Comparison of ENCODE assay signal across 12 cellular contexts in genomic region chr14:99118046-99118721, GRCh38.
DNase-seq lines count a peak whose midpoint lies in the region; ATAC-seq and TF ChIP-seq lines count a peak whose summit lies in the region.
"Had no signal": no experiment of that assay in that cellular context is flagged by ENCODE, and none has a peak within 500 bp of the region (broad histone marks: within the 10 kb centered on the region; RNA-seq: fewer than 3 reads in every experiment).

No MANE protein-coding gene starts in this region.

- peaks cover 7% of the 10 kb centered on the region for H3K27me3 Mint-ChIP-seq in GM23338 (ENCODE audit: insufficient read depth, low read depth, poor library complexity)
- no peaks in the 10 kb centered on the region for H3K27me3 Mint-ChIP-seq in activated naive CD8-positive, alpha-beta T cell
- H3K27me3 Mint-ChIP-seq in stimulated activated memory B cell treated with anti-CD40 and anti-IgM and Interleukin-4, amounts not matched to agents 10 μg/mL and 1 μg/mL and 100 μg/mL, for 72 hours, result peaks cover 7% of the 10 kb centered on the region

- no peaks in the 10 kb centered on the region for H3F3A ChIP-seq in GM23338 (replicated peaks; ENCODE audit: low read depth)

- peak overlapping the region; percentile 85 for H3K4me2 ChIP-seq in GM23338

- H3K9me2 ChIP-seq in GM23338 (ENCODE audit: insufficient read depth), result no peaks in the 10 kb centered on the region

- DNase-seq in Ammon's horn (ENCODE audit: low spot score) (peak; percentile 23), GM23338 (ENCODE audit: low spot score) (peak; percentile 84), left lobe of liver (ENCODE audit: low spot score) (peak; percentile 26), NCI-H748 treated with DMSO at 0.1 percent for 48 hours (lab: John Stamatoyannopoulos, UW) (no peak), T-helper 9 cell (no peak)
- DNase-seq in effector memory CD4-positive, alpha-beta T cell, result no peak
- DNase-seq: cortex of kidney, KG1, midbrain, sigmoid colon had no signal

- peaks cover 7% of the 10 kb centered on the region for H3K9me3 ChIP-seq in effector memory CD4-positive, alpha-beta T cell (ENCODE audit: control insufficient read depth, low read length)
- H3K9me3 ChIP-seq: sigmoid colon had no signal

- H3K36me3 ChIP-seq in GM23338 (ENCODE audit: insufficient read depth), result no peaks in the 10 kb centered on the region
- H3K36me3 ChIP-seq in effector memory CD4-positive, alpha-beta T cell (ENCODE audit: control insufficient read depth, insufficient read depth, low read length), result no peaks in the 10 kb centered on the region
- H3K36me3 ChIP-seq: sigmoid colon had no signal

- peaks cover 15% of the 10 kb centered on the region; the same call in 2 of the 3 replicates for H3K4me1 Mint-ChIP-seq in GM23338
- H3K4me1 Mint-ChIP-seq in activated naive CD8-positive, alpha-beta T cell (ENCODE audit: low read depth), result peaks cover 19% of the 10 kb centered on the region
- no peaks in the 10 kb centered on the region for H3K4me1 Mint-ChIP-seq in stimulated activated memory B cell treated with anti-CD40 and anti-IgM and Interleukin-4, amounts not matched to agents 10 μg/mL and 1 μg/mL and 100 μg/mL, for 72 hours

- H3K27ac ChIP-seq in GM23338 (ENCODE audit: low read depth), result no peak overlapping the region
- H3K27ac ChIP-seq in effector memory CD4-positive, alpha-beta T cell (ENCODE audit: insufficient read depth, low read length, poor library complexity, severe bottlenecking), result no peak overlapping the region
- H3K27ac ChIP-seq: sigmoid colon had no signal

- H3K4me1 ChIP-seq in GM23338 (ENCODE audit: insufficient read depth), result peaks cover 14% of the 10 kb centered on the region
- H3K4me1 ChIP-seq in effector memory CD4-positive, alpha-beta T cell (ENCODE audit: control insufficient read depth, insufficient read depth, low read length, poor library complexity, severe bottlenecking), result no peaks in the 10 kb centered on the region

- no peaks in the 10 kb centered on the region for H4K20me1 ChIP-seq in GM23338 (replicated peaks; ENCODE audit: insufficient read depth)

- H3K4me3 Mint-ChIP-seq in GM23338, result peak overlapping the region; percentile 67
- peak overlapping the region; percentile 79 for H3K4me3 Mint-ChIP-seq in activated naive CD8-positive, alpha-beta T cell
- no peak overlapping the region for H3K4me3 Mint-ChIP-seq in stimulated activated memory B cell treated with anti-CD40 and anti-IgM and Interleukin-4, amounts not matched to agents 10 μg/mL and 1 μg/mL and 100 μg/mL, for 72 hours

- 0 out of 2 replicates have a peak, but pooled peaks cover 7% of the 10 kb centered on the region for H3K27me3 ChIP-seq in GM23338 (ENCODE audit: insufficient read depth)
- no peaks in the 10 kb centered on the region for H3K27me3 ChIP-seq in effector memory CD4-positive, alpha-beta T cell (replicated peaks; ENCODE audit: control insufficient read depth, insufficient read depth, low read length, poor library complexity, severe bottlenecking)

- H2AFZ ChIP-seq in GM23338, result peak overlapping the region; percentile 99

- ATAC-seq in GM23338 (peak; percentile 87), left lobe of liver (no peak)
- no peak for ATAC-seq in stimulated activated memory B cell treated with anti-CD40 and anti-IgM and Interleukin-4, amounts not matched to agents 10 μg/mL and 1 μg/mL and 100 μg/mL, for 72 hours

- no peaks in the 10 kb centered on the region for H3K79me2 ChIP-seq in GM23338 (replicated peaks; ENCODE audit: insufficient read depth)

- no peak overlapping the region; the same call in 1 of the 2 replicates for H3K27ac Mint-ChIP-seq in GM23338
- peak overlapping the region; percentile 34 for H3K27ac Mint-ChIP-seq in activated naive CD8-positive, alpha-beta T cell
- H3K27ac Mint-ChIP-seq in stimulated activated memory B cell treated with anti-CD40 and anti-IgM and Interleukin-4, amounts not matched to agents 10 μg/mL and 1 μg/mL and 100 μg/mL, for 72 hours, result no peak overlapping the region

- H3K4me3 ChIP-seq in GM23338, result peak overlapping the region; percentile 53
- H3K4me3 ChIP-seq in effector memory CD4-positive, alpha-beta T cell (ENCODE audit: insufficient read depth, low read depth, low read length, poor library complexity, severe bottlenecking), result no peak overlapping the region
- H3K4me3 ChIP-seq: sigmoid colon had no signal

- peak in 1 of 2 experiments; percentile 42; a peak in 2 of 4 replicates for TF ChIP-seq CTCF in GM23338 (conservative IDR thresholded peaks at IDR 0.05; ENCODE audit: low read depth in 2 of 2)

- no peaks in the 10 kb centered on the region for H3K36me3 Mint-ChIP-seq in GM23338 (ENCODE audit: low read depth)
- H3K36me3 Mint-ChIP-seq in activated naive CD8-positive, alpha-beta T cell, result peaks cover 5% of the 10 kb centered on the region
- no peaks in the 10 kb centered on the region for H3K36me3 Mint-ChIP-seq in stimulated activated memory B cell treated with anti-CD40 and anti-IgM and Interleukin-4, amounts not matched to agents 10 μg/mL and 1 μg/mL and 100 μg/mL, for 72 hours

- H3K9me3 Mint-ChIP-seq in GM23338, result no peaks in the 10 kb centered on the region
- peaks cover 7% of the 10 kb centered on the region for H3K9me3 Mint-ChIP-seq in activated naive CD8-positive, alpha-beta T cell (ENCODE audit: low read depth)
- H3K9me3 Mint-ChIP-seq in stimulated activated memory B cell treated with anti-CD40 and anti-IgM and Interleukin-4, amounts not matched to agents 10 μg/mL and 1 μg/mL and 100 μg/mL, for 72 hours, result peaks cover 9% of the 10 kb centered on the region

TF ChIP-seq in GM23338, 12 proteins besides CTCF, POLR2A, EP300 and RAD21:
- TF ChIP-seq POLR2AphosphoS5 (IDR thresholded peaks at IDR 0.05; ENCODE audit: low read depth) (no peak), JUNB (IDR thresholded peaks at IDR 0.05; ENCODE audit: unreplicated experiment) (no peak), ETS1 (IDR thresholded peaks at IDR 0.05) (no peak), EZH2 (IDR thresholded peaks at IDR 0.05; ENCODE audit: low read depth, unreplicated experiment) (no peak), STAT1 (IDR thresholded peaks at IDR 0.05; ENCODE audit: unreplicated experiment) (no peak), NANOG (IDR thresholded peaks at IDR 0.05; ENCODE audit: borderline replicate concordance) (no peak)

Comparison
In these comparisons a context has a peak if more than half of its experiments do, and no peak if none do; other contexts are left out.
1. DNase-seq: peak in Ammon's horn (single experiment), GM23338 (single experiment) and left lobe of liver (single experiment); none in NCI-H748 treated with DMSO at 0.1 percent for 48 hours (single experiment), effector memory CD4-positive, alpha-beta T cell (0 of 3) and T-helper 9 cell (single experiment).